Comparison of ENCODE assay signal across 18 cellular contexts in genomic region chr13:112638157-112638750, GRCh38. TPM values are rescaled to one million over a fixed set of nuclear protein-coding genes. Genes with fewer than 3 reads are reported as not detected.
A peak's percentile ranks its signal among the peaks of the same experiment; 100 is the strongest.
DNase-seq lines count a peak whose midpoint lies in the region; ATAC-seq and TF ChIP-seq lines count a peak whose summit lies in the region.
"Had no signal": no experiment of that assay in that cellular context is flagged by ENCODE, and none has a peak within 500 bp of the region (broad histone marks: within the 10 kb centered on the region; RNA-seq: fewer than 3 reads in every experiment).

No MANE protein-coding gene starts in this region.

- intact Hi-C loops in lower lobe of right lung (cut with DNase I): no loop called here

- DNase-seq in DMS53 (lab: John Stamatoyannopoulos, UW): peak; percentile 32
- DNase-seq in DMS53 treated with DMSO at 0.1 percent for 48 hours (lab: John Stamatoyannopoulos, UW; ENCODE audit: unreplicated experiment): no peak
- DNase-seq in H7: peak; percentile 64
- DNase-seq in RWPE1 (ENCODE audit: low spot score): peak; percentile 53
- DNase-seq in lower lobe of right lung: peak; percentile 31
- no peak for DNase-seq in NCI-H1694 treated with DMSO at 0.1 percent for 48 hours (lab: John Stamatoyannopoulos, UW)
- no peak for DNase-seq in NOMO-1 (lab: John Stamatoyannopoulos, UW; ENCODE audit: unreplicated experiment in 2 of 2)
- DNase-seq: activated CD4-positive, CD25-positive, alpha-beta regulatory T cell; C1 segment of cervical spinal cord; EL; heart right ventricle had no signal

- H3K27ac ChIP-seq in RWPE1 (no peak overlapping the region), lower lobe of right lung (no peak overlapping the region)
- H3K27ac ChIP-seq: 22Rv1, breast epithelium, heart right ventricle, tibial artery had no signal

- peaks cover 6% of the 10 kb centered on the region for H3K4me1 ChIP-seq in lower lobe of right lung
- H3K4me1 ChIP-seq: breast epithelium, tibial artery had no signal

- POLR2A ChIA-PET in RWPE1 (lab: Yijun Ruan, JAX; ENCODE audit: low non-redundant PET): no interaction called here

- CTCF ChIA-PET in RWPE1 (lab: Yijun Ruan, JAX): interaction anchor here (0.7 to 1.4 kb wide), 2 partner anchors 173 to 236 kb away, joined by 3 to 5 read pairs; no protein-coding TSS in a partner anchor

- TF ChIP-seq CTCF in RWPE1 (conservative IDR thresholded peaks at IDR 0.05; ENCODE audit: low read depth) (no peak), lower lobe of right lung (IDR thresholded peaks at IDR 0.05) (no peak)

- no peaks in the 10 kb centered on the region for H3K9me3 ChIP-seq in lower lobe of right lung
- H3K9me3 ChIP-seq: breast epithelium, heart right ventricle, tibial artery had no signal

- H3K4me3 ChIP-seq in H7 (ENCODE audit: insufficient read depth, low read depth, low read length) (no peak overlapping the region), lower lobe of right lung (no peak overlapping the region)
- H3K4me3 ChIP-seq: breast epithelium, heart right ventricle, tibial artery had no signal

- ATAC-seq in lower lobe of right lung: no peak
- no peak for ATAC-seq in activated CD4-positive, CD25-positive, alpha-beta regulatory T cell treated with anti-CD3 and anti-CD28 coated beads, Interleukin-2, amount 50 U/mL, for 24 hours
- ATAC-seq: activated naive CD4-positive, alpha-beta T cell treated with anti-CD3 and anti-CD28 coated beads, Interleukin-2, amount 50 U/mL, for 72 hours; heart right ventricle; Panc1; stimulated activated memory B cell treated with anti-CD40 and anti-IgM and Interleukin-4, amounts not matched to agents 10 μg/mL and 1 μg/mL and 100 μg/mL, for 72 hours had no signal

- H3K27me3 ChIP-seq in H7 (ENCODE audit: control insufficient read depth, insufficient read depth, low read length) (no peaks in the 10 kb centered on the region; the same call in 1 of the 2 replicates), lower lobe of right lung (ENCODE audit: low read depth) (peaks cover 13% of the 10 kb centered on the region)

- H3K36me3 ChIP-seq in H7 (replicated peaks; ENCODE audit: control insufficient read depth, insufficient read depth, low read length) (no peaks in the 10 kb centered on the region), lower lobe of right lung (no peaks in the 10 kb centered on the region)
- H3K36me3 ChIP-seq: breast epithelium, heart right ventricle, tibial artery had no signal

RNA-seq across cellular contexts. Expression of gene TUBGCP3, which starts 50.3 kb away (rescaled TPM):
- 19.2 and 25.8 TPM in 2 replicates for total RNA-seq in H7 (2014; rRNA removed; shearing (Covaris generic))
- total RNA-seq in lower lobe of right lung: 34.5 TPM

RNA-seq across cellular contexts. Expression of gene ATP11A, which starts 51.6 kb away (rescaled TPM):
- 9.9 and 14.7 TPM in 2 replicates for total RNA-seq in H7 (2014; rRNA removed; shearing (Covaris generic))
- total RNA-seq in lower lobe of right lung: 281 TPM

Comparison
In these comparisons a context has a peak if more than half of its experiments do, and no peak if none do; other contexts are left out.
1. DNase-seq: peak in DMS53 (single experiment), H7 (single experiment), RWPE1 (single experiment) and lower lobe of right lung (single experiment); none in DMS53 treated with DMSO at 0.1 percent for 48 hours (single experiment), NCI-H1694 treated with DMSO at 0.1 percent for 48 hours (single experiment) and NOMO-1 (0 of 2).
2. RNA of gene ATP11A, which starts 51.6 kb away (total RNA-seq): 281 TPM in lower lobe of right lung (single experiment); 9.9 to 14.7 TPM in H7; every median in the first group is over 10 times any median in the second.